15 cellular contexts compared by ENCODE assay signal in the genomic region with DNA sequence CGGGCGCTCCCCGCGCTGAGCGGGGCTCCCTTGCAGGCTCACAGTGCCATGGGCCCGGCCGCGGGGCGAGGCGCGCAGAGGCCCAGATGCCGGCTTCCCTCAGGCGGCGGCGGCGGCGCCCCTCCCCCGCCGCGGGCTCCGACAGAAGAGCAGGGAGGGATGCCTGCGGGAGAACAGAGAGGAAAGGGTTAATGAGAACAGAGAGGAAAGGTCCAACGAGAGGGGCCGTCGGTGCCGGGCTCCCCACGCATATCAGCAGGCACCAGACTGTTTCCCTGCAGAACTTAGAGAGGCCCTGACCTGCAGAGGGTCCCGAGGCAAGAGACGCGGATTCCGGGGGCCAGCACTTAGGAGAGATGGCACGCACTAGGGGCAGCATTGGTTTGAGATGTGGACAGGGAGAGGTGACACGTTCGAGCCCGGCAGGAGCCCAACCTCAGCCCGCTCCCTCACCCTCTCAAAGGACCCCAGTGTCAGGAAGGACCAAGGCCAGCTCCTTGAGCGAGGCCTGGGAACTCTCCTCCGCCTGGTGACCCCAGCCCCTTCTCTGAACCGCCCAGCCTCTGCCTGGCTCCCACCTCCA. TPM values are rescaled to one million over a fixed set of nuclear protein-coding genes. Genes with fewer than 3 reads are reported as not detected.
DNase-seq lines count a peak whose midpoint lies in the region; ATAC-seq, FAIRE-seq and TF ChIP-seq lines count a peak whose summit lies in the region.
"Had no signal": no experiment of that assay in that cellular context is flagged by ENCODE, and none has a peak within 500 bp of the region (broad histone marks: within the 10 kb centered on the region; RNA-seq: fewer than 3 reads in every experiment).

No MANE protein-coding gene starts in this region.

- H3K4me3 ChIP-seq in right cardiac atrium (ENCODE audit: low read length) (peak overlapping the region; percentile 14), mesenchymal stem cell (ENCODE audit: insufficient read depth in 1 of 2, low read depth in 1 of 2, low read length in 2 of 2) (no peak overlapping the region), MG63 (no peak overlapping the region)
- H3K4me3 ChIP-seq: psoas muscle, SK-N-MC had no signal

- no peak overlapping the region for H3K27ac Mint-ChIP-seq in activated T-helper 17 cell treated with anti-CD3 and anti-CD28 coated beads, Interleukin-2, amount 50 U/mL, for 72 hours
- H3K27ac Mint-ChIP-seq in type B pancreatic cell, result no peak overlapping the region

- 7% methylated on average over 39 of the region's 39 CpGs for whole genome bisulfite sequencing in right cardiac atrium
- 0% methylated on average over 29 of the region's 39 CpGs for WGBS in mesenchymal stem cell

- H3K4me2 ChIP-seq in mesenchymal stem cell (ENCODE audit: low read length, poor library complexity, severe bottlenecking), result peak overlapping the region; percentile 13
- H3K4me2 ChIP-seq: KMS-11 had no signal

- H2BK15ac ChIP-seq in mesenchymal stem cell (ENCODE audit: low read depth, poor library complexity, severe bottlenecking), result no peak overlapping the region

- H4K8ac ChIP-seq in mesenchymal stem cell (ENCODE audit: low read length), result no peak overlapping the region

- H3K27me3 ChIP-seq in right cardiac atrium (ENCODE audit: control insufficient read depth, insufficient read depth) (no peaks in the 10 kb centered on the region), mesenchymal stem cell (ENCODE audit: control insufficient read depth in 1 of 2, insufficient read depth in 1 of 2, low read length in 2 of 2) (peaks cover 71 to 94% of the 10 kb centered on the region in 2 experiments), MG63 (peaks cover 16% of the 10 kb centered on the region)

- no peaks in the 10 kb centered on the region for H3K36me3 Mint-ChIP-seq in activated T-helper 17 cell treated with anti-CD3 and anti-CD28 coated beads, Interleukin-2, amount 50 U/mL, for 72 hours (ENCODE audit: low read depth)
- no peaks in the 10 kb centered on the region for H3K36me3 Mint-ChIP-seq in type B pancreatic cell

- no peak overlapping the region for H3K14ac ChIP-seq in mesenchymal stem cell (ENCODE audit: low read length in 2 of 2)

- H3K36me3 ChIP-seq in mesenchymal stem cell (ENCODE audit: control insufficient read depth in 1 of 2, insufficient read depth in 2 of 2, low read depth in 1 of 2, low read length in 2 of 2), result no peaks in the 10 kb centered on the region
- no peaks in the 10 kb centered on the region for H3K36me3 ChIP-seq in MG63

- no peak overlapping the region for H3K18ac ChIP-seq in mesenchymal stem cell (ENCODE audit: low read depth in 1 of 2, low read length in 2 of 2)

- H3K4ac ChIP-seq in mesenchymal stem cell (ENCODE audit: low read depth in 1 of 2, low read length in 2 of 2), result no peak overlapping the region

- H3K27ac ChIP-seq in right cardiac atrium (ENCODE audit: low read length), result no peak overlapping the region
- no peak overlapping the region for H3K27ac ChIP-seq in mesenchymal stem cell (ENCODE audit: low read length, poor library complexity, severe bottlenecking)
- H3K27ac ChIP-seq: KMS-11, psoas muscle, SK-N-MC had no signal

- no peaks in the 10 kb centered on the region for H3K9me3 ChIP-seq in right cardiac atrium (ENCODE audit: control insufficient read depth, low read length)
- no peaks in the 10 kb centered on the region for H3K9me3 ChIP-seq in mesenchymal stem cell (ENCODE audit: control insufficient read depth, low read length)
- H3K9me3 ChIP-seq in MG63, result no peaks in the 10 kb centered on the region
- H3K9me3 ChIP-seq: psoas muscle had no signal

- H2AFZ ChIP-seq in mesenchymal stem cell (ENCODE audit: low read depth, low read length), result no peak overlapping the region

- DNase-seq in right cardiac atrium (peak in 1 of 3 donors; percentile 23), Right ventricle myocardium superior (no peak), mesenchymal stem cell (no peak), type B pancreatic cell (ENCODE audit: extremely low spot score, unreplicated experiment) (no peak), RCC 7860 (ENCODE audit: low spot score) (no peak), MG63 (no peak)
- DNase-seq in stimulated activated naive CD4-positive, alpha-beta T cell (lab: John Stamatoyannopoulos, UW), result no peak
- DNase-seq: NCI-H2029; stimulated activated CD4-positive, alpha-beta T cell treated with anti-CD3 and anti-CD28 coated beads, Interleukin-2, amount 100 ng/mL, for 48 hours; stimulated activated naive CD4-positive, alpha-beta T cell treated with Interleukin-2 at 50 U/mL for 16 hours had no signal

- H2BK120ac ChIP-seq in mesenchymal stem cell (ENCODE audit: low read depth, low read length), result no peak overlapping the region

- intact Hi-C loops in right cardiac atrium (cut with DNase I), result no loop called here
- intact Hi-C loops in Right ventricle myocardium superior (cut with DNase I), result no loop called here

- no peak overlapping the region for H2AK5ac ChIP-seq in mesenchymal stem cell (ENCODE audit: low read length, severe bottlenecking)

- no peak overlapping the region for H2BK5ac ChIP-seq in mesenchymal stem cell (ENCODE audit: low read depth, low read length, poor library complexity, severe bottlenecking)

- peaks cover 3% of the 10 kb centered on the region for H3K4me1 ChIP-seq in right cardiac atrium (ENCODE audit: control insufficient read depth, insufficient read depth, low read length)
- H3K4me1 ChIP-seq in mesenchymal stem cell (ENCODE audit: control insufficient read depth, insufficient read depth, low read depth, low read length), result peaks cover 17% of the 10 kb centered on the region
- H3K4me1 ChIP-seq: psoas muscle had no signal

- no peak overlapping the region for H4K91ac ChIP-seq in mesenchymal stem cell (ENCODE audit: low read length)

- H3K23ac ChIP-seq in mesenchymal stem cell (ENCODE audit: low read length in 2 of 2), result no peak overlapping the region

- H3K9ac ChIP-seq in mesenchymal stem cell (ENCODE audit: low read length), result no peak overlapping the region
- H3K9ac ChIP-seq: KMS-11 had no signal

- peaks cover 8% of the 10 kb centered on the region for H3K4me1 Mint-ChIP-seq in activated T-helper 17 cell treated with anti-CD3 and anti-CD28 coated beads, Interleukin-2, amount 50 U/mL, for 72 hours
- H3K4me1 Mint-ChIP-seq in type B pancreatic cell (ENCODE audit: unreplicated experiment), result peaks cover 19% of the 10 kb centered on the region

- peaks cover 69% of the 10 kb centered on the region for H3K27me3 Mint-ChIP-seq in activated T-helper 17 cell treated with anti-CD3 and anti-CD28 coated beads, Interleukin-2, amount 50 U/mL, for 72 hours
- peaks cover 87% of the 10 kb centered on the region for H3K27me3 Mint-ChIP-seq in type B pancreatic cell

- no peak overlapping the region for H2BK12ac ChIP-seq in mesenchymal stem cell (ENCODE audit: low read length in 2 of 2)

- H3K9me3 Mint-ChIP-seq in activated T-helper 17 cell treated with anti-CD3 and anti-CD28 coated beads, Interleukin-2, amount 50 U/mL, for 72 hours, result no peaks in the 10 kb centered on the region
- no peaks in the 10 kb centered on the region for H3K9me3 Mint-ChIP-seq in type B pancreatic cell

- H3K4me3 Mint-ChIP-seq in activated T-helper 17 cell treated with anti-CD3 and anti-CD28 coated beads, Interleukin-2, amount 50 U/mL, for 72 hours, result peak overlapping the region; percentile 45
- H3K4me3 Mint-ChIP-seq in type B pancreatic cell, result peak overlapping the region; percentile 47

- TF ChIP-seq CTCF in type B pancreatic cell (conservative IDR thresholded peaks at IDR 0.05), result no peak

- H3K79me1 ChIP-seq in mesenchymal stem cell (replicated peaks; ENCODE audit: low read length, poor library complexity, severe bottlenecking), result no peaks in the 10 kb centered on the region

- ATAC-seq in right cardiac atrium (no peak), Right ventricle myocardium superior (ENCODE audit: poor library complexity) (no peak)
- no peak for ATAC-seq in activated T-helper 17 cell treated with anti-CD3 and anti-CD28 coated beads, Interleukin-2, amount 50 U/mL, for 72 hours (replicated peaks)
- ATAC-seq: activated CD4-positive, CD25-positive, alpha-beta regulatory T cell treated with anti-CD3 and anti-CD28 coated beads, Interleukin-2, amount 50 U/mL, for 24 hours had no signal

- FAIRE-seq in RCC 7860 (lab: Jason Lieb, UNC), result no peak

RNA-seq across cellular contexts. Expression of a gene that starts 9.1 kb away (rescaled TPM):
- total RNA-seq in right cardiac atrium (1 to 10 TPM; 2.1 to 5.7 (median 2.9) TPM), Right ventricle myocardium superior (0.86 TPM), type B pancreatic cell (ENCODE audit: low replicate concordance) (12.7 and 22.1 TPM in 2 replicates)
- polyA plus RNA-seq in right cardiac atrium, result 2.2 TPM
- 1 to 10 TPM in 1 of 2 donors, under 1 TPM in 1; 0.11 to 1.2 TPM for total RNA-seq in activated T-helper 17 cell treated with anti-CD3 and anti-CD28 coated beads, Interleukin-2, amount 50 U/mL, for 72 hours
- 0.06 TPM for polyA plus RNA-seq in mesenchymal stem cell (2013, experiment 1 of 2)
- 0.15 TPM for polyA plus RNA-seq in mesenchymal stem cell (2013, experiment 2 of 2)
- 4.2 and 12.7 TPM in 2 replicates for total RNA-seq in MG63 (2014; rRNA removed; shearing (Covaris generic); ENCODE audit: low replicate concordance)

RNA-seq across cellular contexts. Expression of a gene that starts 30.1 kb away (rescaled TPM):
- total RNA-seq in right cardiac atrium, result 10 to 100 TPM; 25.5 to 37.3 (median 33.6) TPM
- polyA plus RNA-seq in right cardiac atrium, result 69.6 TPM
- 38.4 TPM for total RNA-seq in Right ventricle myocardium superior
- 10 to 100 TPM; 11.0 to 21.6 TPM for total RNA-seq in activated T-helper 17 cell treated with anti-CD3 and anti-CD28 coated beads, Interleukin-2, amount 50 U/mL, for 72 hours
- polyA plus RNA-seq in mesenchymal stem cell (2013, experiment 1 of 2), result 0.70 TPM
- polyA plus RNA-seq in mesenchymal stem cell (2013, experiment 2 of 2), result 1.0 TPM
- total RNA-seq in type B pancreatic cell (ENCODE audit: low replicate concordance), result 3.0 and 11.7 TPM in 2 replicates
- total RNA-seq in MG63 (2014; rRNA removed; shearing (Covaris generic); ENCODE audit: low replicate concordance), result not detected in 2 replicates

RNA-seq across cellular contexts. Expression of a gene that starts 45.9 kb away (rescaled TPM):
- 10 to 100 TPM; 38.5 to 71.5 (median 57.9) TPM for total RNA-seq in right cardiac atrium
- 50.2 TPM for polyA plus RNA-seq in right cardiac atrium
- total RNA-seq in Right ventricle myocardium superior, result 183 TPM
- 1 to 10 TPM; 4.0 to 4.7 TPM for total RNA-seq in activated T-helper 17 cell treated with anti-CD3 and anti-CD28 coated beads, Interleukin-2, amount 50 U/mL, for 72 hours
- polyA plus RNA-seq in mesenchymal stem cell (2013, experiment 1 of 2), result 0.18 TPM
- polyA plus RNA-seq in mesenchymal stem cell (2013, experiment 2 of 2), result 0.21 TPM
- total RNA-seq in type B pancreatic cell (ENCODE audit: low replicate concordance), result 2.0 and 239 TPM in 2 replicates
- not detected in 2 replicates for total RNA-seq in MG63 (2014; rRNA removed; shearing (Covaris generic); ENCODE audit: low replicate concordance)
